Comparison of ENCODE assay signal across 9 cellular contexts in genomic region chr1:160767417-160768294, GRCh38. TPM values are rescaled to one million over a fixed set of nuclear protein-coding genes. Genes with fewer than 3 reads are reported as not detected.
A peak's percentile ranks its signal among the peaks of the same experiment; 100 is the strongest.
DNase-seq lines count a peak whose midpoint lies in the region; ATAC-seq and TF ChIP-seq lines count a peak whose summit lies in the region.
"Had no signal": no experiment of that assay in that cellular context is flagged by ENCODE, and none has a peak within 500 bp of the region (broad histone marks: within the 10 kb centered on the region; RNA-seq: fewer than 3 reads in every experiment).

No MANE protein-coding gene starts in this region.

- peak; percentile 48 for TF ChIP-seq POLR2A in GM18505 (IDR thresholded peaks at IDR 0.05; ENCODE audit: borderline replicate concordance, extremely low read depth, insufficient read depth, insufficient read length)

- peak; percentile 40 for ATAC-seq in GM18505 (IDR thresholded peaks at IDR 0.05; ENCODE audit: unreplicated experiment)
- peak; percentile 68 for ATAC-seq in HG02610 (IDR thresholded peaks at IDR 0.05; ENCODE audit: unreplicated experiment)

- POLR2A ChIA-PET in GM10248 (lab: Yijun Ruan, JAX): interaction anchor here (0.7 to 1.8 kb wide), 6 partner anchors 12 to 123 kb away, joined by 3 to 5 read pairs (median 4); partner anchors contain the start of genes CD48 and SLAMF7

- no peak for TF ChIP-seq CTCF in GM10248 (IDR thresholded peaks at IDR 0.05; ENCODE audit: control extremely low read depth, extremely low read depth, low read depth, missing control alignments)

- H3K27ac ChIP-seq in epithelial cell of prostate: peak overlapping the region; percentile 85

- DNase-seq in RPMI7951 (ENCODE audit: low read depth): peak; percentile 13
- peak; percentile 90 for DNase-seq in epithelial cell of prostate (ENCODE audit: low read depth, low spot score)
- DNase-seq in GM10248 (ENCODE audit: extremely low spot score): no peak
- no peak for DNase-seq in NCI-H1092 (lab: John Stamatoyannopoulos, UW)
- no peak for DNase-seq in activated CD4-positive, CD25-positive, alpha-beta regulatory T cell treated with anti-CD3 and anti-CD28 coated beads, Interleukin-2, amount 50 U/mL, for 72 hours
- no peak for DNase-seq in HK-2 (ENCODE audit: unreplicated experiment)

- CTCF ChIA-PET in GM10248 (lab: Yijun Ruan, JAX): interaction anchor here (0.8 to 9.6 kb wide), 34 partner anchors 9 to 237 kb away, joined by 3 to 149 read pairs (median 8); partner anchors contain the start of genes CD48, ITLN2, LY9 and SLAMF7

RNA-seq across cellular contexts. Expression of gene LY9, which starts 28.3 kb away (rescaled TPM):
- total RNA-seq in RPMI7951 (2014; rRNA removed; shearing (Covaris generic)): not detected in 2 replicates
- total RNA-seq: glomerular endothelial cell had no signal

RNA-seq across cellular contexts. Expression of gene SLAMF7, which starts 28.6 kb away (rescaled TPM):
- total RNA-seq in RPMI7951 (2014; rRNA removed; shearing (Covaris generic)): not detected in 2 replicates
- total RNA-seq: glomerular endothelial cell had no signal

RNA-seq across cellular contexts. Expression of gene CD48, which starts 56.0 kb away (rescaled TPM):
- total RNA-seq in RPMI7951 (2014; rRNA removed; shearing (Covaris generic)): not detected in 2 replicates
- total RNA-seq: glomerular endothelial cell had no signal

Comparison
In these comparisons a context has a peak if more than half of its experiments do, and no peak if none do; other contexts are left out.
1. DNase-seq: peak in RPMI7951 (single experiment) and epithelial cell of prostate (single experiment); none in GM10248 (single experiment), NCI-H1092 (single experiment), activated CD4-positive, CD25-positive, alpha-beta regulatory T cell treated with anti-CD3 and anti-CD28 coated beads, Interleukin-2, amount 50 U/mL, for 72 hours (single experiment) and HK-2 (single experiment).